In genomic region chr6:167735498-167736201, GRCh38 we compare ENCODE assay signal across 1 cellular context.
TF ChIP-seq lines count a peak whose summit lies in the region.

No MANE protein-coding gene starts in this region.

TF ChIP-seq in HepG2, 621 proteins besides CTCF, POLR2A, EP300 and RAD21 (continued from another document and continues in another):
- TF ChIP-seq, protein P1, sequence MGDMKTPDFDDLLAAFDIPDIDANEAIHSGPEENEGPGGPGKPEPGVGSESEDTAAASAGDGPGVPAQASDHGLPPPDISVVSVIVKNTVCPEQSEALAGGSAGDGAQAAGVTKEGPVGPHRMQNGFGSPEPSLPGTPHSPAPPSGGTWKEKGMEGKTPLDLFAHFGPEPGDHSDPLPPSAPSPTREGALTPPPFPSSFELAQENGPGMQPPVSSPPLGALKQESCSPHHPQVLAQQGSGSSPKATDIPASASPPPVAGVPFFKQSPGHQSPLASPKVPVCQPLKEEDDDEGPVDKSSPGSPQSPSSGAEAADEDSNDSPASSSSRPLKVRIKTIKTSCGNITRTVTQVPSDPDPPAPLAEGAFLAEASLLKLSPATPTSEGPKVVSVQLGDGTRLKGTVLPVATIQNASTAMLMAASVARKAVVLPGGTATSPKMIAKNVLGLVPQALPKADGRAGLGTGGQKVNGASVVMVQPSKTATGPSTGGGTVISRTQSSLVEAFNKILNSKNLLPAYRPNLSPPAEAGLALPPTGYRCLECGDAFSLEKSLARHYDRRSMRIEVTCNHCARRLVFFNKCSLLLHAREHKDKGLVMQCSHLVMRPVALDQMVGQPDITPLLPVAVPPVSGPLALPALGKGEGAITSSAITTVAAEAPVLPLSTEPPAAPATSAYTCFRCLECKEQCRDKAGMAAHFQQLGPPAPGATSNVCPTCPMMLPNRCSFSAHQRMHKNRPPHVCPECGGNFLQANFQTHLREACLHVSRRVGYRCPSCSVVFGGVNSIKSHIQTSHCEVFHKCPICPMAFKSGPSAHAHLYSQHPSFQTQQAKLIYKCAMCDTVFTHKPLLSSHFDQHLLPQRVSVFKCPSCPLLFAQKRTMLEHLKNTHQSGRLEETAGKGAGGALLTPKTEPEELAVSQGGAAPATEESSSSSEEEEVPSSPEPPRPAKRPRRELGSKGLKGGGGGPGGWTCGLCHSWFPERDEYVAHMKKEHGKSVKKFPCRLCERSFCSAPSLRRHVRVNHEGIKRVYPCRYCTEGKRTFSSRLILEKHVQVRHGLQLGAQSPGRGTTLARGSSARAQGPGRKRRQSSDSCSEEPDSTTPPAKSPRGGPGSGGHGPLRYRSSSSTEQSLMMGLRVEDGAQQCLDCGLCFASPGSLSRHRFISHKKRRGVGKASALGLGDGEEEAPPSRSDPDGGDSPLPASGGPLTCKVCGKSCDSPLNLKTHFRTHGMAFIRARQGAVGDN (CRISPR knock-in tag; IDR thresholded peaks at IDR 0.05): peak; percentile 90
- no peak for TF ChIP-seq THAP8 (CRISPR knock-in tag; IDR thresholded peaks at IDR 0.05; ENCODE audit: borderline replicate concordance)
- TF ChIP-seq DNMT1 (CRISPR knock-in tag; IDR thresholded peaks at IDR 0.05): peak; percentile 24; the same call in 1 of the 2 replicates
- TF ChIP-seq ARID4A (CRISPR knock-in tag; IDR thresholded peaks at IDR 0.05; ENCODE audit: borderline replicate concordance): peak; percentile 78; the same call in 1 of the 2 replicates
- peak; percentile 27; the same call in 1 of the 2 replicates for TF ChIP-seq BCL3 (CRISPR knock-in tag; IDR thresholded peaks at IDR 0.05)
- TF ChIP-seq HHEX (CRISPR knock-in tag; IDR thresholded peaks at IDR 0.05): peak; percentile 75
- TF ChIP-seq, protein P2, sequence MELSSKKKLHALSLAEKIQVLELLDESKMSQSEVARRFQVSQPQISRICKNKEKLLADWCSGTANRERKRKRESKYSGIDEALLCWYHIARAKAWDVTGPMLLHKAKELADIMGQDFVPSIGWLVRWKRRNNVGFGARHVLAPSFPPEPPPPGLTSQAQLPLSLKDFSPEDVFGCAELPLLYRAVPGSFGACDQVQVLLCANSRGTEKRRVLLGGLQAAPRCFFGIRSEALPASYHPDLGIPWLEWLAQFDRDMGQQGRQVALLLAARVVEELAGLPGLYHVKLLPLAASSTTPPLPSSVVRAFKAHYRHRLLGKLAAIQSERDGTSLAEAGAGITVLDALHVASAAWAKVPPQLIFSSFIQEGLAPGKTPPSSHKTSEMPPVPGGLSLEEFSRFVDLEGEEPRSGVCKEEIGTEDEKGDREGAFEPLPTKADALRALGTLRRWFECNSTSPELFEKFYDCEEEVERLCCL (CRISPR knock-in tag; IDR thresholded peaks at IDR 0.05; ENCODE audit: borderline replicate concordance): 0 out of 2 replicates have a peak, but pooled peaks have one; percentile 80
- 0 out of 2 replicates have a peak, but pooled peaks have one; percentile 39 for TF ChIP-seq SP4 (CRISPR knock-in tag; IDR thresholded peaks at IDR 0.05)
- TF ChIP-seq ELF3 (CRISPR knock-in tag; IDR thresholded peaks at IDR 0.05): no peak
- 0 out of 2 replicates have a peak, but pooled peaks have one; percentile 15 for TF ChIP-seq SIN3A (IDR thresholded peaks at IDR 0.05; ENCODE audit: borderline replicate concordance, low read depth, low read length)
- peak; percentile 83 for TF ChIP-seq HNF4A (CRISPR knock-in tag; IDR thresholded peaks at IDR 0.05)
- TF ChIP-seq SRF (IDR thresholded peaks at IDR 0.05; ENCODE audit: low read depth, low read length): peak; percentile 48; the same call in 1 of the 2 replicates
- no peak for TF ChIP-seq SCMH1 (CRISPR knock-in tag; IDR thresholded peaks at IDR 0.05; ENCODE audit: borderline replicate concordance)
- peak; percentile 95 for TF ChIP-seq RARA (CRISPR knock-in tag; IDR thresholded peaks at IDR 0.05)
- TF ChIP-seq KDM6A (CRISPR knock-in tag; IDR thresholded peaks at IDR 0.05; ENCODE audit: low read depth): peak; percentile 50; the same call in 1 of the 2 replicates
- TF ChIP-seq TOPORS (CRISPR knock-in tag; IDR thresholded peaks at IDR 0.05): peak; percentile 87
- no peak for TF ChIP-seq RAD51 (IDR thresholded peaks at IDR 0.05; ENCODE audit: borderline replicate concordance)
- TF ChIP-seq, protein P3, sequence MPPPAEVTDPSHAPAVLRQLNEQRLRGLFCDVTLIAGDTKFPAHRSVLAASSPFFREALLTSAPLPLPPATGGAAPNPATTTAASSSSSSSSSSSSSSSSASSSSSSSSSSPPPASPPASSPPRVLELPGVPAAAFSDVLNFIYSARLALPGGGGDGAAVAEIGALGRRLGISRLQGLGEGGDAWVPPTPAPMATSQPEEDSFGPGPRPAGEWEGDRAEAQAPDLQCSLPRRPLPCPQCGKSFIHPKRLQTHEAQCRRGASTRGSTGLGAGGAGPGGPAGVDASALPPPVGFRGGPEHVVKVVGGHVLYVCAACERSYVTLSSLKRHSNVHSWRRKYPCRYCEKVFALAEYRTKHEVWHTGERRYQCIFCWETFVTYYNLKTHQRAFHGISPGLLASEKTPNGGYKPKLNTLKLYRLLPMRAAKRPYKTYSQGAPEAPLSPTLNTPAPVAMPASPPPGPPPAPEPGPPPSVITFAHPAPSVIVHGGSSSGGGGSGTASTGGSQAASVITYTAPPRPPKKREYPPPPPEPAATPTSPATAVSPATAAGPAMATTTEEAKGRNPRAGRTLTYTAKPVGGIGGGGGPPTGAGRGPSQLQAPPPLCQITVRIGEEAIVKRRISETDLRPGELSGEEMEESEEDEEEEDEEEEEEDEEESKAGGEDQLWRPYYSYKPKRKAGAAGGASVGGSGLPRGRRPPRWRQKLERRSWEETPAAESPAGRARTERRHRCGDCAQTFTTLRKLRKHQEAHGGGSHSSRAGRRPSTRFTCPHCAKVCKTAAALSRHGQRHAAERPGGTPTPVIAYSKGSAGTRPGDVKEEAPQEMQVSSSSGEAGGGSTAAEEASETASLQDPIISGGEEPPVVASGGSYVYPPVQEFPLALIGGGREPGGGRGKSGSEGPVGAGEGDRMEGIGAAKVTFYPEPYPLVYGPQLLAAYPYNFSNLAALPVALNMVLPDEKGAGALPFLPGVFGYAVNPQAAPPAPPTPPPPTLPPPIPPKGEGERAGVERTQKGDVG (CRISPR knock-in tag; IDR thresholded peaks at IDR 0.05; ENCODE audit: borderline replicate concordance): peak; percentile 92; the same call in 1 of the 2 replicates
- TF ChIP-seq ZNF598 (CRISPR knock-in tag; IDR thresholded peaks at IDR 0.05; ENCODE audit: borderline replicate concordance): peak; percentile 47; the same call in 1 of the 2 replicates
- TF ChIP-seq ZBTB2 (CRISPR knock-in tag; IDR thresholded peaks at IDR 0.05; ENCODE audit: low read depth): 0 out of 2 replicates have a peak, but pooled peaks have one; percentile 10
- 0 out of 2 replicates have a peak, but pooled peaks have one; percentile 60 for TF ChIP-seq GLI4 (CRISPR knock-in tag; IDR thresholded peaks at IDR 0.05; ENCODE audit: borderline replicate concordance)
- TF ChIP-seq ZNF460 (CRISPR knock-in tag; IDR thresholded peaks at IDR 0.05; ENCODE audit: borderline replicate concordance): peak; percentile 83; the same call in 1 of the 2 replicates
- TF ChIP-seq WIZ (CRISPR knock-in tag; IDR thresholded peaks at IDR 0.05): peak; percentile 39; the same call in 1 of the 2 replicates
- TF ChIP-seq TCF12 (IDR thresholded peaks at IDR 0.05): no peak
- peak; percentile 99 for TF ChIP-seq TCF12 (CRISPR knock-in tag; IDR thresholded peaks at IDR 0.05)
- peak; percentile 63 for TF ChIP-seq U2AF1 (optimal IDR thresholded peaks at IDR 0.05; ENCODE audit: low read depth, low read length)
- TF ChIP-seq DMAP1 (CRISPR knock-in tag; IDR thresholded peaks at IDR 0.05): no peak
- TF ChIP-seq, protein P4, sequence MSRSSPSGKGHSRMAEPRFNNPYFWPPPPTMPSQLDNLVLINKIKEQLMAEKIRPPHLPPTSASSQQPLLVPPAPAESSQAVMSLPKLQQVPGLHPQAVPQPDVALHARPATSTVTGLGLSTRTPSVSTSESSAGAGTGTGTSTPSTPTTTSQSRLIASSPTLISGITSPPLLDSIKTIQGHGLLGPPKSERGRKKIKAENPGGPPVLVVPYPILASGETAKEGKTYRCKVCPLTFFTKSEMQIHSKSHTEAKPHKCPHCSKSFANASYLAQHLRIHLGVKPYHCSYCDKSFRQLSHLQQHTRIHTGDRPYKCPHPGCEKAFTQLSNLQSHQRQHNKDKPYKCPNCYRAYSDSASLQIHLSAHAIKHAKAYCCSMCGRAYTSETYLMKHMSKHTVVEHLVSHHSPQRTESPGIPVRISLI (CRISPR knock-in tag; IDR thresholded peaks at IDR 0.05; ENCODE audit: borderline replicate concordance): peak; percentile 29; the same call in 1 of the 2 replicates
- 0 out of 2 replicates have a peak, but pooled peaks have one; percentile 69 for TF ChIP-seq ZNF136 (CRISPR knock-in tag; IDR thresholded peaks at IDR 0.05; ENCODE audit: low read depth)
- TF ChIP-seq, protein P5, sequence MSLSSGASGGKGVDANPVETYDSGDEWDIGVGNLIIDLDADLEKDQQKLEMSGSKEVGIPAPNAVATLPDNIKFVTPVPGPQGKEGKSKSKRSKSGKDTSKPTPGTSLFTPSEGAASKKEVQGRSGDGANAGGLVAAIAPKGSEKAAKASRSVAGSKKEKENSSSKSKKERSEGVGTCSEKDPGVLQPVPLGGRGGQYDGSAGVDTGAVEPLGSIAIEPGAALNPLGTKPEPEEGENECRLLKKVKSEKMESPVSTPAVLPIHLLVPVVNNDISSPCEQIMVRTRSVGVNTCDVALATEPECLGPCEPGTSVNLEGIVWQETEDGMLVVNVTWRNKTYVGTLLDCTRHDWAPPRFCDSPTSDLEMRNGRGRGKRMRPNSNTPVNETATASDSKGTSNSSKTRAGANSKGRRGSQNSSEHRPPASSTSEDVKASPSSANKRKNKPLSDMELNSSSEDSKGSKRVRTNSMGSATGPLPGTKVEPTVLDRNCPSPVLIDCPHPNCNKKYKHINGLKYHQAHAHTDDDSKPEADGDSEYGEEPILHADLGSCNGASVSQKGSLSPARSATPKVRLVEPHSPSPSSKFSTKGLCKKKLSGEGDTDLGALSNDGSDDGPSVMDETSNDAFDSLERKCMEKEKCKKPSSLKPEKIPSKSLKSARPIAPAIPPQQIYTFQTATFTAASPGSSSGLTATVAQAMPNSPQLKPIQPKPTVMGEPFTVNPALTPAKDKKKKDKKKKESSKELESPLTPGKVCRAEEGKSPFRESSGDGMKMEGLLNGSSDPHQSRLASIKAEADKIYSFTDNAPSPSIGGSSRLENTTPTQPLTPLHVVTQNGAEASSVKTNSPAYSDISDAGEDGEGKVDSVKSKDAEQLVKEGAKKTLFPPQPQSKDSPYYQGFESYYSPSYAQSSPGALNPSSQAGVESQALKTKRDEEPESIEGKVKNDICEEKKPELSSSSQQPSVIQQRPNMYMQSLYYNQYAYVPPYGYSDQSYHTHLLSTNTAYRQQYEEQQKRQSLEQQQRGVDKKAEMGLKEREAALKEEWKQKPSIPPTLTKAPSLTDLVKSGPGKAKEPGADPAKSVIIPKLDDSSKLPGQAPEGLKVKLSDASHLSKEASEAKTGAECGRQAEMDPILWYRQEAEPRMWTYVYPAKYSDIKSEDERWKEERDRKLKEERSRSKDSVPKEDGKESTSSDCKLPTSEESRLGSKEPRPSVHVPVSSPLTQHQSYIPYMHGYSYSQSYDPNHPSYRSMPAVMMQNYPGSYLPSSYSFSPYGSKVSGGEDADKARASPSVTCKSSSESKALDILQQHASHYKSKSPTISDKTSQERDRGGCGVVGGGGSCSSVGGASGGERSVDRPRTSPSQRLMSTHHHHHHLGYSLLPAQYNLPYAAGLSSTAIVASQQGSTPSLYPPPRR (CRISPR knock-in tag; IDR thresholded peaks at IDR 0.05; ENCODE audit: borderline replicate concordance): peak; percentile 98
- no peak for TF ChIP-seq CBX5 (CRISPR knock-in tag; IDR thresholded peaks at IDR 0.05; ENCODE audit: borderline replicate concordance)
- peak; percentile 90 for TF ChIP-seq RXRB (CRISPR knock-in tag; IDR thresholded peaks at IDR 0.05; ENCODE audit: borderline replicate concordance)
